8 cellular contexts compared by ENCODE assay signal in genomic region chr19:3387645-3388589, GRCh38. TPM values are rescaled to one million over a fixed set of nuclear protein-coding genes. Genes with fewer than 3 reads are reported as not detected.
DNase-seq lines count a peak whose midpoint lies in the region; ATAC-seq, FAIRE-seq and TF ChIP-seq lines count a peak whose summit lies in the region.
"Had no signal": no experiment of that assay in that cellular context is flagged by ENCODE, and none has a peak within 500 bp of the region (broad histone marks: within the 10 kb centered on the region; RNA-seq: fewer than 3 reads in every experiment).

No MANE protein-coding gene starts in this region.

- no peak overlapping the region for H3K4me2 ChIP-seq in HepG2 (ENCODE audit: low read depth, low read length)

- no peak for TF ChIP-seq EP300 in HepG2 (IDR thresholded peaks at IDR 0.05; ENCODE audit: low read depth in 2 of 2, low read length in 2 of 2)
- no peak for TF ChIP-seq EP300 in HepG2 (CRISPR knock-in tag; IDR thresholded peaks at IDR 0.05; ENCODE audit: borderline replicate concordance)

- CTCF ChIA-PET in HepG2 (lab: Yijun Ruan, JAX; ENCODE audit: low intra/inter-chr PET ratio, low total read pairs) = no interaction called here

- DNase-seq in NCI-H1105 treated with DMSO at 0.1 percent for 48 hours (lab: John Stamatoyannopoulos, UW) (peak; percentile 90), breast epithelium (ENCODE audit: low spot score in 2 of 2) (peak; percentile 86 to 93), HepG2 (ENCODE audit: low spot score) (no peak), ureter (ENCODE audit: low spot score) (peak; percentile 88), HCEC 1CT (no peak), SW 1271 (lab: John Stamatoyannopoulos, UW) (no peak)
- DNase-seq: retina had no signal

- no peak for TF ChIP-seq RAD21 in HepG2 (CRISPR knock-in tag; IDR thresholded peaks at IDR 0.05)

- H3K9ac ChIP-seq in HepG2 (ENCODE audit: insufficient read depth, low read depth, low read length) = no peak overlapping the region

- FAIRE-seq in HepG2 (lab: Jason Lieb, UNC) = no peak

- H3K9me3 ChIP-seq in breast epithelium = no peaks in the 10 kb centered on the region
- H3K9me3 ChIP-seq in HepG2 (ENCODE audit: low read length) = no peaks in the 10 kb centered on the region

- TF ChIP-seq CTCF in breast epithelium (IDR thresholded peaks at IDR 0.05) = peak in 2 of 3 donors; percentile 21 to 23
- TF ChIP-seq CTCF in HepG2 (CRISPR knock-in tag; IDR thresholded peaks at IDR 0.05) = no peak

- no peaks in the 10 kb centered on the region for H3K27me3 ChIP-seq in breast epithelium
- H3K27me3 ChIP-seq in HepG2 (ENCODE audit: control insufficient read depth in 1 of 2, insufficient read depth in 2 of 2, low read length in 2 of 2) = no peaks in the 10 kb centered on the region

- TF ChIP-seq POLR2A in breast epithelium (IDR thresholded peaks at IDR 0.05) (no peak), HepG2 (IDR thresholded peaks at IDR 0.05; ENCODE audit: insufficient read depth in 1 of 2, low read depth in 2 of 2, low read length in 2 of 2) (no peak)

- ATAC-seq in HepG2 = no peak
- ATAC-seq in GM21423 (IDR thresholded peaks at IDR 0.05; ENCODE audit: unreplicated experiment) = no peak

- H3K36me3 ChIP-seq in breast epithelium (no peaks in the 10 kb centered on the region), HepG2 (replicated peaks in 1 of 2; ENCODE audit: control insufficient read depth in 1 of 2, insufficient read depth in 2 of 2, low read length in 2 of 2) (peaks cover 2 to 4% of the 10 kb centered on the region in 2 experiments; a peak in 1 of 5 replicates)

- H3K27ac ChIP-seq in breast epithelium = peak overlapping the region; percentile 89 to 92
- no peak overlapping the region for H3K27ac ChIP-seq in HepG2 (ENCODE audit: extremely low read length, insufficient read depth, low read length)

- no peaks in the 10 kb centered on the region for H3K79me2 ChIP-seq in HepG2 (ENCODE audit: insufficient read depth, low read length)

- peak overlapping the region in 2 of 3 donors; percentile 3 to 43 for H3K4me3 ChIP-seq in breast epithelium
- H3K4me3 ChIP-seq in HepG2 (replicated peaks in 1 of 3; ENCODE audit: insufficient read depth in 1 of 3, low read depth in 2 of 3, low read length in 3 of 3) = no peak overlapping the region

- WGBS in HepG2 (ENCODE audit: low lambda C conversion rate) = 89% methylated on average over 10 of the region's 42 CpGs

- no peaks in the 10 kb centered on the region for H4K20me1 ChIP-seq in HepG2 (ENCODE audit: insufficient read depth, low read length)

- POLR2A ChIA-PET in HepG2 (lab: Yijun Ruan, JAX) = no interaction called here

- no peak overlapping the region for H2AFZ ChIP-seq in HepG2 (ENCODE audit: low read length)

- intact Hi-C loops in breast epithelium (cut with DNase I; ENCODE audit: low total_unique reads) = no loop called here
- intact Hi-C loops in HepG2 (cut with micrococcal nuclease; ENCODE audit: unreplicated experiment) = no loop called here

- peaks cover 27 to 58% of the 10 kb centered on the region in 2 donors for H3K4me1 ChIP-seq in breast epithelium
- peaks cover 27% of the 10 kb centered on the region for H3K4me1 ChIP-seq in HepG2 (ENCODE audit: insufficient read depth, low read length)

- in situ Hi-C loops in HepG2 (cut with HindIII; ENCODE audit: extremely low pct_ligation_motif_present, low pct_unique_long_range_greater_than_20kb) = no loop called here

- no TSS peak for BruUV-seq in HepG2 (replicated peaks; lab: Mats Ljungman, UMichigan)

TF ChIP-seq in HepG2, 621 proteins besides CTCF, POLR2A, EP300 and RAD21:
- peak; percentile 44; the same call in 1 of the 2 replicates for TF ChIP-seq HNF4A (CRISPR knock-in tag; IDR thresholded peaks at IDR 0.05)
- TF ChIP-seq ZNF687 (CRISPR knock-in tag; IDR thresholded peaks at IDR 0.05) = peak; percentile 38
- TF ChIP-seq FIP1L1 (IDR thresholded peaks at IDR 0.05; ENCODE audit: borderline replicate concordance, insufficient read depth, low read depth, low read length) = no peak
- no peak for TF ChIP-seq TEAD3 (CRISPR knock-in tag; optimal IDR thresholded peaks at IDR 0.05; ENCODE audit: borderline replicate concordance)
- 0 out of 2 replicates have a peak, but pooled peaks have one; percentile 6 for TF ChIP-seq ZBTB33 (CRISPR knock-in tag; IDR thresholded peaks at IDR 0.05)

RNA-seq across cellular contexts. Expression of gene NFIC, which starts 21.5 kb away (rescaled TPM):
- total RNA-seq in breast epithelium (10 to 100 TPM; 48.9 to 97.8 (median 73.1) TPM), HepG2 (2016; rRNA removed; fragmentation: Illumina TruSeq; extraction: Trizol) (2.5 and 2.9 TPM in 2 replicates), ureter (141 TPM)
- total RNA-seq in HepG2 (2016; cell fraction: cytosol; rRNA removed; fragmentation: Illumina TruSeq; extraction: Trizol; ENCODE audit: low read depth) = 2.9 and 3.0 TPM in 2 replicates
- total RNA-seq in HepG2 (2016; cell fraction: insoluble cytoplasmic fraction; rRNA removed; fragmentation: Illumina TruSeq; extraction: Trizol) = 3.0 and 3.2 TPM in 2 replicates
- total RNA-seq in HepG2 (2016; cell fraction: membrane; rRNA removed; fragmentation: Illumina TruSeq; extraction: Trizol) = 2.5 and 2.9 TPM in 2 replicates
- 3.8 and 5.6 TPM in 2 replicates for total RNA-seq in HepG2 (2016; cell fraction: nucleus; rRNA removed; fragmentation: Illumina TruSeq; extraction: Trizol)
- 1.3 and 1.6 TPM in 2 replicates for polyA plus RNA-seq in HepG2 (2011; rRNA removed)
- 0.71 and 0.79 TPM in 2 replicates for polyA plus RNA-seq in HepG2 (2011; cell fraction: cytosol; rRNA removed)
- 5.1 and 8.1 TPM in 2 replicates for polyA plus RNA-seq in HepG2 (2011; cell fraction: nucleus; rRNA removed)
- 5.9 and 8.4 TPM in 2 replicates for polyA plus RNA-seq in HepG2 (2012)
- polyA plus RNA-seq in HepG2 (2016; cell fraction: cytosol; fragmentation: Illumina TruSeq; extraction: Trizol; ENCODE audit: low read depth) = 1.1 and 1.4 TPM in 2 replicates
- 8.2 and 9.6 TPM in 2 replicates for polyA plus RNA-seq in HepG2 (2016; cell fraction: insoluble cytoplasmic fraction; fragmentation: Illumina TruSeq; extraction: Trizol; ENCODE audit: low read depth)
- 4.6 and 4.8 TPM in 2 replicates for polyA plus RNA-seq in HepG2 (2016; cell fraction: membrane; fragmentation: Illumina TruSeq; extraction: Trizol; ENCODE audit: low read depth)
- polyA plus RNA-seq in HepG2 (2016; cell fraction: nucleus; fragmentation: Illumina TruSeq; extraction: Trizol; ENCODE audit: insufficient read depth, low read depth) = 7.4 and 9.8 TPM in 2 replicates
- polyA minus RNA-seq in HepG2 (2011; rRNA and poly(A)+ RNA removed; ENCODE audit: low replicate concordance) = 5.3 and 16.7 TPM in 2 replicates
- 5.2 and 5.4 TPM in 2 replicates for polyA minus RNA-seq in HepG2 (2011; cell fraction: cytosol; rRNA and poly(A)+ RNA removed)
- 5.1 and 5.3 TPM in 2 replicates for polyA minus RNA-seq in HepG2 (2011; cell fraction: nucleus; rRNA and poly(A)+ RNA removed)

Comparison
In these comparisons a context has a peak if more than half of its experiments do, and no peak if none do; other contexts are left out.
1. DNase-seq: peak in NCI-H1105 treated with DMSO at 0.1 percent for 48 hours (single experiment), breast epithelium (2 of 2) and ureter (single experiment); none in HepG2 (single experiment), HCEC 1CT (single experiment) and SW 1271 (0 of 2).
2. H3K4me3 ChIP-seq: peak in breast epithelium (2 of 3); none in HepG2 (0 of 3).
3. RNA of gene NFIC, which starts 21.5 kb away (total RNA-seq): 141 TPM in ureter (single experiment) and 48.9 to 97.8 TPM in breast epithelium; 2.5 to 5.6 TPM in HepG2; every median in the first group is over 4 times any median in the second.